Comparison of ENCODE assay signal across 28 cellular contexts in the genomic region with DNA sequence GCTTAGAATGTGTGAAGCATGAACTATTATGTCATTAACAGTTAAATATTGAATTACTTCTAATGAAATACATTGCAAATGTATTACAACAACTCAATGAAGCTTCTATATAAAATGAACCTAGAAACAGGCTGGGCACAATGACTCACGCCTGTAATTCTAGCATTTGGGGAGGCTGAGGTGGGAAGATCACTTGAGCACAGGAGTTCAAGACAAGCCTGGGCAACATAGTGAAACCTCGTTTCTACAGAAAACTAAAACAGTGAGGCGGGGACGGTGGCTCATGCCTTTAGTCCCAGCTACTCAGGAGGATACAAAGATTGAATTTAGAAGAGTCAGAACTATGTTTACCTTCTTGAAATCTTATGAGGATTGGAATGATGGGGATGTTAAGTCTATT.
"Had no signal": no experiment of that assay in that cellular context is flagged by ENCODE, and none has a peak within 500 bp of the region (broad histone marks: within the 10 kb centered on the region; RNA-seq: fewer than 3 reads in every experiment).

No MANE protein-coding gene starts in this region.

- H3K27ac ChIP-seq: neural progenitor cell, ovary, parathyroid adenoma, psoas muscle, right lobe of liver, sigmoid colon, stomach, thoracic aorta, thyroid gland, tibial nerve, upper lobe of left lung, vagina had no signal

- H3K79me2 ChIP-seq: parathyroid adenoma had no signal

- H3K9me3 Mint-ChIP-seq: neural progenitor cell had no signal

- H3K27me3 ChIP-seq: neural progenitor cell, ovary, right lobe of liver, sigmoid colon, stomach, thyroid gland, tibial nerve, upper lobe of left lung, vagina had no signal

- ATAC-seq: naive thymus-derived CD8-positive, alpha-beta T cell; natural killer cell treated with Interleukin-12 subunit alpha and Interleukin-12 subunit beta and Interleukin-15 and Interleukin-18, amount 100 ng/mL, for 72 hours; psoas muscle; right cardiac atrium; right lobe of liver; stimulated activated effector memory CD8-positive, alpha-beta T cell treated with anti-CD3 and anti-CD28 coated beads, Interleukin-12 subunit alpha, Interleukin-12 subunit beta, amount 100 ng/mL, for 72 hours; stimulated activated naive B cell treated with anti-CD40 and anti-IgM and Interleukin-4, amounts not matched to agents 10 μg/mL and 1 μg/mL and 100 μg/mL, for 72 hours had no signal

- H3K9ac ChIP-seq: neural progenitor cell, parathyroid adenoma had no signal

- H3K36me3 ChIP-seq: neural progenitor cell, ovary, right lobe of liver, sigmoid colon, stomach, thoracic aorta, thyroid gland, tibial nerve, upper lobe of left lung, vagina had no signal

- H3K9me3 ChIP-seq: ovary, psoas muscle, right lobe of liver, sigmoid colon, stomach, thoracic aorta, thyroid gland, tibial nerve, upper lobe of left lung, vagina had no signal

- H3K27ac Mint-ChIP-seq: natural killer cell treated with Interleukin-12 subunit alpha and Interleukin-12 subunit beta and Interleukin-15 and Interleukin-18, amount 100 ng/mL, for 72 hours; neural progenitor cell; progenitor cell of endocrine pancreas; stimulated activated effector memory CD8-positive, alpha-beta T cell treated with anti-CD3 and anti-CD28 coated beads, Interleukin-12 subunit alpha, Interleukin-12 subunit beta, amount 100 ng/mL, for 72 hours; stimulated activated naive B cell treated with anti-CD40 and anti-IgM and Interleukin-4, amounts not matched to agents 10 μg/mL and 1 μg/mL and 100 μg/mL, for 72 hours; stimulated activated naive CD8-positive, alpha-beta T cell treated with anti-CD3 and anti-CD28 coated beads, Interleukin-15, Interleukin-2, amounts not matched to agents 100 ng/mL and 50 ng/mL, for 24 hours had no signal

- H3K4me1 ChIP-seq: neural progenitor cell, parathyroid adenoma, psoas muscle, right lobe of liver, sigmoid colon, stomach, thyroid gland, tibial nerve, upper lobe of left lung, vagina had no signal

- DNase-seq: naive thymus-derived CD8-positive, alpha-beta T cell; occipital lobe; ovary; posterior cingulate gyrus; psoas muscle; right cardiac atrium; right lobe of liver; sigmoid colon; small intestine; stimulated activated CD4-positive, alpha-beta T cell treated with anti-CD3 and anti-CD28 coated beads, Interleukin-15, amount 100 ng/mL, for 24 hours; stimulated activated CD4-positive, alpha-beta T cell treated with anti-CD3 and anti-CD28 coated beads, Interleukin-2, amount 100 ng/mL, for 24 hours; stimulated activated CD4-positive, alpha-beta T cell treated with anti-CD3 and anti-CD28 coated beads, Interleukin-2, amount 100 ng/mL, for 48 hours; stimulated activated CD4-positive, alpha-beta T cell treated with anti-CD3 and anti-CD28 coated beads, Interleukin-4, amount 100 ng/mL, for 24 hours; stimulated activated naive B cell treated with anti-CD40 and anti-IgM and Interleukin-4, amounts not matched to agents 10 μg/mL and 1 μg/mL and 100 μg/mL, for 72 hours; stimulated activated naive CD4-positive, alpha-beta T cell treated with Interleukin-2 at 50 U/mL for 16 hours; stomach; thyroid gland; trophoblast cell; upper lobe of left lung had no signal

- H2AFZ ChIP-seq: neural progenitor cell, parathyroid adenoma had no signal

- H3K4me3 Mint-ChIP-seq: naive thymus-derived CD8-positive, alpha-beta T cell; natural killer cell treated with Interleukin-12 subunit alpha and Interleukin-12 subunit beta and Interleukin-15 and Interleukin-18, amount 100 ng/mL, for 72 hours; neural progenitor cell; stimulated activated effector memory CD8-positive, alpha-beta T cell treated with anti-CD3 and anti-CD28 coated beads, Interleukin-12 subunit alpha, Interleukin-12 subunit beta, amount 100 ng/mL, for 72 hours; stimulated activated naive B cell treated with anti-CD40 and anti-IgM and Interleukin-4, amounts not matched to agents 10 μg/mL and 1 μg/mL and 100 μg/mL, for 72 hours; stimulated activated naive CD8-positive, alpha-beta T cell treated with anti-CD3 and anti-CD28 coated beads, Interleukin-15, Interleukin-2, amounts not matched to agents 100 ng/mL and 50 ng/mL, for 24 hours had no signal

- H3K4me2 ChIP-seq: neural progenitor cell had no signal

- H3K4me3 ChIP-seq: neural progenitor cell, ovary, psoas muscle, right lobe of liver, sigmoid colon, stomach, thoracic aorta, thyroid gland, tibial nerve, upper lobe of left lung, vagina had no signal

- H3K27me3 Mint-ChIP-seq: naive thymus-derived CD8-positive, alpha-beta T cell; natural killer cell treated with Interleukin-12 subunit alpha and Interleukin-12 subunit beta and Interleukin-15 and Interleukin-18, amount 100 ng/mL, for 72 hours; progenitor cell of endocrine pancreas; stimulated activated naive B cell treated with anti-CD40 and anti-IgM and Interleukin-4, amounts not matched to agents 10 μg/mL and 1 μg/mL and 100 μg/mL, for 72 hours; stimulated activated naive CD8-positive, alpha-beta T cell treated with anti-CD3 and anti-CD28 coated beads, Interleukin-15, Interleukin-2, amounts not matched to agents 100 ng/mL and 50 ng/mL, for 24 hours had no signal

- H3K36me3 Mint-ChIP-seq: naive thymus-derived CD8-positive, alpha-beta T cell; natural killer cell treated with Interleukin-12 subunit alpha and Interleukin-12 subunit beta and Interleukin-15 and Interleukin-18, amount 100 ng/mL, for 72 hours; neural progenitor cell; stimulated activated effector memory CD8-positive, alpha-beta T cell treated with anti-CD3 and anti-CD28 coated beads, Interleukin-12 subunit alpha, Interleukin-12 subunit beta, amount 100 ng/mL, for 72 hours; stimulated activated naive B cell treated with anti-CD40 and anti-IgM and Interleukin-4, amounts not matched to agents 10 μg/mL and 1 μg/mL and 100 μg/mL, for 72 hours had no signal

- H3K4me1 Mint-ChIP-seq: naive thymus-derived CD8-positive, alpha-beta T cell; neural progenitor cell; stimulated activated effector memory CD8-positive, alpha-beta T cell treated with anti-CD3 and anti-CD28 coated beads, Interleukin-12 subunit alpha, Interleukin-12 subunit beta, amount 100 ng/mL, for 72 hours had no signal
